ENCODE assay signal across 13 cellular contexts in the genomic region with DNA sequence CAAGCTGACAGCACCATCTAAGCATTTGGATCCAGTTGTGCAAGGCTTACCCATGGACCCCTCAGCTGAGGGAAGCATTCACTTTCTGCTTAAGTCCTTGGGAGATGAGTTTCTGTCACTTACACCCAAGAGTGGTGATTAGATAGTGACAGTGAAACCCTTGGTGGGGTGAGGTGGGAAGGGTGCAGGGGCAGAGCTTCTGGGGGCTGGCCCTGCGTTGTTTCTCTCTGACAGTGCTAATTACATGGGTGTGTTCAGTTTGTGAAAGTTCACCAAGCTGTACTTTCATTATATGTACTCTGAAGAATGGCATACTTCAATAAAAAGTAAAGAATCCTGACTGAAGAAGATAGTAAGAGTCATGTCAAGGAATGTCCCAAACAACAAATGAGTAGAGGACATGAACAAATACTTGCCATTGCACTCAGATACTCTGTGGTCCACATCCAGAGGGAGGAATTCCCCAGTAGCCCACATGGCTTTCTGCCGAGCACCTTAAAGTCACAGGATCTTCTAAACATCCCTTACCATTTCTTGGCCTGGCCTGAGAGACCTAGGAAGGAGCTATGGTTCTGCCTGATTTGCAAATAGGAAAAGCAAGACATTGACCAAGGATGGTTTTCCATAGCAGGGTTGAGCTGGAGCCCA. TPM values are rescaled to one million over a fixed set of nuclear protein-coding genes. Genes with fewer than 3 reads are reported as not detected.
DNase-seq lines count a peak whose midpoint lies in the region; ATAC-seq, FAIRE-seq and TF ChIP-seq lines count a peak whose summit lies in the region.
"Had no signal": no experiment of that assay in that cellular context is flagged by ENCODE, and none has a peak within 500 bp of the region (broad histone marks: within the 10 kb centered on the region; RNA-seq: fewer than 3 reads in every experiment).

No MANE protein-coding gene starts in this region.

- TF ChIP-seq CTCF in D721Med (IDR thresholded peaks at IDR 0.05; ENCODE audit: insufficient read depth, missing control alignments) (no peak), sigmoid colon (IDR thresholded peaks at IDR 0.05) (no peak), heart left ventricle (IDR thresholded peaks at IDR 0.05) (no peak)

- TF ChIP-seq POLR2A in sigmoid colon (IDR thresholded peaks at IDR 0.05) (no peak), heart left ventricle (IDR thresholded peaks at IDR 0.05) (no peak)

- H3K27ac ChIP-seq in duodenal mucosa (ENCODE audit: low read depth, low read length) (peak overlapping the region; percentile 11), sigmoid colon (no peak overlapping the region), heart left ventricle (no peak overlapping the region)
- H3K27ac ChIP-seq: gastrocnemius medialis, psoas muscle had no signal

- H3K4me3 ChIP-seq in duodenal mucosa (ENCODE audit: low read depth in 1 of 2, low read length in 2 of 2): peak overlapping the region; percentile 28 to 32
- no peak overlapping the region for H3K4me3 ChIP-seq in sigmoid colon
- H3K4me3 ChIP-seq in heart left ventricle: no peak overlapping the region
- H3K4me3 ChIP-seq: gastrocnemius medialis, lung, psoas muscle had no signal

- H3K4me1 ChIP-seq in duodenal mucosa (ENCODE audit: control insufficient read depth in 1 of 2, insufficient read depth in 2 of 2, low read length in 2 of 2) (peaks cover 16 to 19% of the 10 kb centered on the region in 2 donors), sigmoid colon (no peaks in the 10 kb centered on the region), heart left ventricle (no peaks in the 10 kb centered on the region)

- WGBS in sigmoid colon, 2 donors: 13 to 66% methylated on average over 2 of the region's 2 CpGs
- WGBS in heart left ventricle, 4 donors: 80 to 89% (median 86%) methylated on average over 2 of the region's 2 CpGs

- H3K9ac ChIP-seq in duodenal mucosa (ENCODE audit: low read depth in 1 of 2, low read length in 2 of 2): peak overlapping the region in 1 of 2 donors; percentile 20

- no peak for FAIRE-seq in D721Med (lab: Jason Lieb, UNC)
- FAIRE-seq: urothelium cell line had no signal

- intact Hi-C loops in sigmoid colon (cut with DNase I): no loop called here
- intact Hi-C loops in heart left ventricle (cut with DNase I): no loop called here

- no peaks in the 10 kb centered on the region for H3K9me3 ChIP-seq in duodenal mucosa (ENCODE audit: control insufficient read depth in 1 of 2, low read length in 2 of 2)
- no peaks in the 10 kb centered on the region for H3K9me3 ChIP-seq in sigmoid colon
- no peaks in the 10 kb centered on the region for H3K9me3 ChIP-seq in heart left ventricle
- H3K9me3 ChIP-seq: gastrocnemius medialis, psoas muscle had no signal

- peak; percentile 58 for ATAC-seq in GM18517 (IDR thresholded peaks at IDR 0.05; ENCODE audit: unreplicated experiment)
- peak; percentile 73 for ATAC-seq in GM21390 (IDR thresholded peaks at IDR 0.05; ENCODE audit: unreplicated experiment)
- peak; percentile 46 for ATAC-seq in HG03095 (IDR thresholded peaks at IDR 0.05; ENCODE audit: unreplicated experiment)
- no peak for ATAC-seq in heart left ventricle
- ATAC-seq: gastrocnemius medialis, psoas muscle had no signal

- H3K36me3 ChIP-seq in duodenal mucosa (ENCODE audit: control insufficient read depth in 1 of 2, insufficient read depth in 2 of 2, low read length in 2 of 2) (no peaks in the 10 kb centered on the region), sigmoid colon (no peaks in the 10 kb centered on the region), heart left ventricle (no peaks in the 10 kb centered on the region)
- H3K36me3 ChIP-seq: gastrocnemius medialis had no signal

- TF ChIP-seq EP300 in sigmoid colon (IDR thresholded peaks at IDR 0.05): no peak

- DNase-seq in D721Med (ENCODE audit: insufficient read length, low spot score) (no peak), DMS79 (lab: John Stamatoyannopoulos, UW) (no peak), sigmoid colon (no peak), heart left ventricle (no peak)
- DNase-seq: activated effector memory CD4-positive, alpha-beta T cell treated with Interleukin-2 at 50 U/mL for 16 hours; gastrocnemius medialis; psoas muscle had no signal

- no peaks in the 10 kb centered on the region for H3K27me3 ChIP-seq in duodenal mucosa (ENCODE audit: control insufficient read depth in 1 of 2, insufficient read depth in 2 of 2, low read length in 2 of 2)
- peaks cover 0 to 5% (median 0%) of the 10 kb centered on the region in 3 donors for H3K27me3 ChIP-seq in sigmoid colon
- H3K27me3 ChIP-seq in heart left ventricle: no peaks in the 10 kb centered on the region
- H3K27me3 ChIP-seq: gastrocnemius medialis had no signal

RNA-seq across cellular contexts. Expression of a gene that starts 8.5 kb away (rescaled TPM):
- total RNA-seq in sigmoid colon (1 to 10 TPM in 3 of 4 donors, under 1 TPM in 1; 0.49 to 2.5 (median 1.6) TPM), heart left ventricle (1 to 10 TPM in 3 of 9 donors, under 1 TPM in 6; 0.32 to 1.8 (median 0.88) TPM)
- polyA plus RNA-seq in sigmoid colon (1 to 10 TPM in 1 of 3 donors, under 1 TPM in 2; under 0.01 to 2.2 (median 0.23) TPM), heart left ventricle (1 to 10 TPM in 1 of 2 donors, under 1 TPM in 1; 0.46 to 1.1 TPM)

RNA-seq across cellular contexts. Expression of a gene that starts 22.3 kb away (rescaled TPM):
- total RNA-seq in sigmoid colon (10 to 100 TPM; 12.7 to 18.2 (median 15.3) TPM), heart left ventricle (10 to 100 TPM in 4 of 9 donors, 1 to 10 TPM in 5; 7.7 to 14.6 (median 9.5) TPM)
- polyA plus RNA-seq in sigmoid colon (10 to 100 TPM; 13.2 to 24.5 (median 15.9) TPM), heart left ventricle (1 to 10 TPM; 4.3 to 8.2 TPM)

RNA-seq across cellular contexts. Expression of a gene that starts 49.1 kb away (rescaled TPM):
- total RNA-seq in sigmoid colon (under 1 TPM in 1 of 4 donors, not detected in 3; 0.41 TPM), heart left ventricle (under 1 TPM in 6 of 9 donors, not detected in 3; 0.15 to 0.96 (median 0.44) TPM)
- polyA plus RNA-seq in sigmoid colon (10 to 100 TPM; 13.9 to 18.3 (median 16.2) TPM), heart left ventricle (under 1 TPM; 0.18 to 0.61 TPM)

RNA-seq across cellular contexts. Expression of a gene that starts 53.5 kb away (rescaled TPM):
- total RNA-seq in sigmoid colon (10 to 100 TPM; 42.1 to 61.1 (median 48.2) TPM), heart left ventricle (10 to 100 TPM; 17.7 to 31.2 (median 24.9) TPM)
- polyA plus RNA-seq in sigmoid colon (100 to 1,000 TPM; 102 to 382 (median 295) TPM), heart left ventricle (10 to 100 TPM; 36.3 to 60.6 TPM)

Comparison
In these comparisons a context has a peak if more than half of its experiments do, and no peak if none do; other contexts are left out.
1. ATAC-seq: peak in GM18517 (single experiment), GM21390 (single experiment) and HG03095 (single experiment); none in heart left ventricle (0 of 4).
2. H3K4me3 ChIP-seq: peak in duodenal mucosa (2 of 2); none in sigmoid colon (0 of 4) and heart left ventricle (0 of 12).